8 cellular contexts compared by ENCODE assay signal in the genomic region with DNA sequence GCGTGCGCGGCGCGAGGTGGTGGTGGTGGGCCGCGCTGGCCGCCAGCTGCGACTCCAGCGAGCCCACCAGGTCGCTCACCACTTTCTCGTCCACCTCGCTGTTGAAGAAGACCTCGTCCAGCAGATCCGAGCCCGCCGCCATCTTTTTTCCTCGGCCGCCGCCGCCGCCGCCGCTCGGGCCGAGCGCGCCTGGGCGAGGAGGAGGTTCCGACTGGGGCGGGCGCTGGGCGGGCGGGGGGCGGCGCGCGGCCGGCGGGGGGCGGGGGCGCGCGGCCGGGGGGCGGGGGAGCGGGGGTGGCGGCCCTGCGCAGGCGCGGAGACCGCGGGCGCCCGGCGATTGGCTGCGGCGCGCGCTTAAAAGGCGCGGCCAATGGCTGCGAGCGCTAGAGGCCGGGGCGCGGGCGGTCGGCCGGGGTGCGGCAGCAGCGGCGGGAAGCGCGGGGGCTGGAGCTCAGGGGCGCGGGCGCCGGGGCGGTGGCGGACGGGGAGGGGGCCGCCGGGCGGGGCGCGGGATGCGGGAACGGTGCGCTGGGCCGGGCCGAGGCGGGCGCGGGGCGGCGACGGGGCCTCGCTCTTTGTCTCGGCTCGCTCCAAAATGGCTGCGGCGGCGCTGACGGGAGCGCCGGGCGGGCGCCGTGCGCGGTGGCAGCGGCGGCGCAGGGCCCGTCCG. TPM values are rescaled to one million over a fixed set of nuclear protein-coding genes. Genes with fewer than 3 reads are reported as not detected.
DNase-seq lines count a peak whose midpoint lies in the region; ATAC-seq and TF ChIP-seq lines count a peak whose summit lies in the region.

A gene with protein sequence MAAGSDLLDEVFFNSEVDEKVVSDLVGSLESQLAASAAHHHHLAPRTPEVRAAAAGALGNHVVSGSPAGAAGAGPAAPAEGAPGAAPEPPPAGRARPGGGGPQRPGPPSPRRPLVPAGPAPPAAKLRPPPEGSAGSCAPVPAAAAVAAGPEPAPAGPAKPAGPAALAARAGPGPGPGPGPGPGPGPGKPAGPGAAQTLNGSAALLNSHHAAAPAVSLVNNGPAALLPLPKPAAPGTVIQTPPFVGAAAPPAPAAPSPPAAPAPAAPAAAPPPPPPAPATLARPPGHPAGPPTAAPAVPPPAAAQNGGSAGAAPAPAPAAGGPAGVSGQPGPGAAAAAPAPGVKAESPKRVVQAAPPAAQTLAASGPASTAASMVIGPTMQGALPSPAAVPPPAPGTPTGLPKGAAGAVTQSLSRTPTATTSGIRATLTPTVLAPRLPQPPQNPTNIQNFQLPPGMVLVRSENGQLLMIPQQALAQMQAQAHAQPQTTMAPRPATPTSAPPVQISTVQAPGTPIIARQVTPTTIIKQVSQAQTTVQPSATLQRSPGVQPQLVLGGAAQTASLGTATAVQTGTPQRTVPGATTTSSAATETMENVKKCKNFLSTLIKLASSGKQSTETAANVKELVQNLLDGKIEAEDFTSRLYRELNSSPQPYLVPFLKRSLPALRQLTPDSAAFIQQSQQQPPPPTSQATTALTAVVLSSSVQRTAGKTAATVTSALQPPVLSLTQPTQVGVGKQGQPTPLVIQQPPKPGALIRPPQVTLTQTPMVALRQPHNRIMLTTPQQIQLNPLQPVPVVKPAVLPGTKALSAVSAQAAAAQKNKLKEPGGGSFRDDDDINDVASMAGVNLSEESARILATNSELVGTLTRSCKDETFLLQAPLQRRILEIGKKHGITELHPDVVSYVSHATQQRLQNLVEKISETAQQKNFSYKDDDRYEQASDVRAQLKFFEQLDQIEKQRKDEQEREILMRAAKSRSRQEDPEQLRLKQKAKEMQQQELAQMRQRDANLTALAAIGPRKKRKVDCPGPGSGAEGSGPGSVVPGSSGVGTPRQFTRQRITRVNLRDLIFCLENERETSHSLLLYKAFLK (minus strand): TSS at position 213 of the 670 bp plus-strand sequence. CDS start 71 bp downstream, at position 142.

- H3K9me3 Mint-ChIP-seq in IgD-negative memory B cell (no peaks in the 10 kb centered on the region), nephron (peaks cover 2% of the 10 kb centered on the region)
- H3K9me3 Mint-ChIP-seq in activated T-helper 2 cell treated with anti-CD3 and anti-CD28 coated beads, Interferon-gamma antibody, Interleukin-2, Interleukin-4, amounts not matched to agents 10 μg/mL and 5 μg/mL and 100 μg/mL, durations not matched to agents 14 hours and 24 hours and 36 hours: peaks cover 2% of the 10 kb centered on the region
- H3K9me3 Mint-ChIP-seq in stimulated activated naive CD8-positive, alpha-beta T cell treated with anti-CD3 and anti-CD28 coated beads, Interleukin-15, Interleukin-2, amounts not matched to agents 100 ng/mL and 50 ng/mL, for 24 hours: no peaks in the 10 kb centered on the region

- POLR2A ChIA-PET in RWPE1 (lab: Yijun Ruan, JAX; ENCODE audit: low non-redundant PET): interaction anchor here (0.5 to 1.6 kb wide), 5 partner anchors 52 to 155 kb away, joined by 4 to 12 read pairs (median 6); a partner anchor contains a TSS

- H3K27me3 Mint-ChIP-seq in IgD-negative memory B cell (peaks cover 4% of the 10 kb centered on the region), nephron (ENCODE audit: low read depth) (peaks cover 10% of the 10 kb centered on the region)
- H3K27me3 Mint-ChIP-seq in activated T-helper 2 cell treated with anti-CD3 and anti-CD28 coated beads, Interferon-gamma antibody, Interleukin-2, Interleukin-4, amounts not matched to agents 10 μg/mL and 5 μg/mL and 100 μg/mL, durations not matched to agents 14 hours and 24 hours and 36 hours (ENCODE audit: low read depth): peaks cover 8% of the 10 kb centered on the region
- no peaks in the 10 kb centered on the region for H3K27me3 Mint-ChIP-seq in stimulated activated naive CD8-positive, alpha-beta T cell treated with anti-CD3 and anti-CD28 coated beads, Interleukin-15, Interleukin-2, amounts not matched to agents 100 ng/mL and 50 ng/mL, for 24 hours

- DNase-seq in DMS153 (lab: John Stamatoyannopoulos, UW): peak; percentile 23
- peak; percentile 100 for DNase-seq in RWPE1 (ENCODE audit: low spot score)
- DNase-seq in activated T-helper 2 cell treated with anti-CD3 and anti-CD28 coated beads, Interferon-gamma antibody, Interleukin-2, Interleukin-4, amounts not matched to agents 10 μg/mL and 5 μg/mL and 100 μg/mL, durations not matched to agents 14 hours and 24 hours and 36 hours (ENCODE audit: low spot score): peak; percentile 80
- DNase-seq in fibroblast of pulmonary artery (ENCODE audit: low read depth): peak; percentile 74

- peak; percentile 66 for ATAC-seq in GM21528 (IDR thresholded peaks at IDR 0.05; ENCODE audit: low FRiP score, unreplicated experiment)

- peaks cover 23 to 33% (median 29%) of the 10 kb centered on the region in 3 donors for H3K4me1 Mint-ChIP-seq in IgD-negative memory B cell
- peaks cover 32% of the 10 kb centered on the region for H3K4me1 Mint-ChIP-seq in activated T-helper 2 cell treated with anti-CD3 and anti-CD28 coated beads, Interferon-gamma antibody, Interleukin-2, Interleukin-4, amounts not matched to agents 10 μg/mL and 5 μg/mL and 100 μg/mL, durations not matched to agents 14 hours and 24 hours and 36 hours (ENCODE audit: low read depth)
- peaks cover 36% of the 10 kb centered on the region for H3K4me1 Mint-ChIP-seq in nephron
- H3K4me1 Mint-ChIP-seq in stimulated activated naive CD8-positive, alpha-beta T cell treated with anti-CD3 and anti-CD28 coated beads, Interleukin-15, Interleukin-2, amounts not matched to agents 100 ng/mL and 50 ng/mL, for 24 hours (ENCODE audit: low read depth): peaks cover 52% of the 10 kb centered on the region

- peak within 1 kb of the TSS; percentile 87 to 96 (median 94) for H3K4me3 Mint-ChIP-seq in IgD-negative memory B cell
- H3K4me3 Mint-ChIP-seq in activated T-helper 2 cell treated with anti-CD3 and anti-CD28 coated beads, Interferon-gamma antibody, Interleukin-2, Interleukin-4, amounts not matched to agents 10 μg/mL and 5 μg/mL and 100 μg/mL, durations not matched to agents 14 hours and 24 hours and 36 hours (ENCODE audit: low read depth): peak within 1 kb of the TSS; percentile 79
- H3K4me3 Mint-ChIP-seq in nephron: peak within 1 kb of the TSS; percentile 91 to 96 (median 92)
- H3K4me3 Mint-ChIP-seq in stimulated activated naive CD8-positive, alpha-beta T cell treated with anti-CD3 and anti-CD28 coated beads, Interleukin-15, Interleukin-2, amounts not matched to agents 100 ng/mL and 50 ng/mL, for 24 hours: peak within 1 kb of the TSS; percentile 86

- H3K27ac Mint-ChIP-seq in IgD-negative memory B cell (peak within 1 kb of the TSS; percentile 63 to 97 (median 92)), nephron (peak within 1 kb of the TSS; percentile 99 to 100 (median 99))
- peak within 1 kb of the TSS; percentile 80 for H3K27ac Mint-ChIP-seq in activated T-helper 2 cell treated with anti-CD3 and anti-CD28 coated beads, Interferon-gamma antibody, Interleukin-2, Interleukin-4, amounts not matched to agents 10 μg/mL and 5 μg/mL and 100 μg/mL, durations not matched to agents 14 hours and 24 hours and 36 hours
- H3K27ac Mint-ChIP-seq in stimulated activated naive CD8-positive, alpha-beta T cell treated with anti-CD3 and anti-CD28 coated beads, Interleukin-15, Interleukin-2, amounts not matched to agents 100 ng/mL and 50 ng/mL, for 24 hours: peak within 1 kb of the TSS; percentile 81

- TF ChIP-seq CTCF in RWPE1 (conservative IDR thresholded peaks at IDR 0.05; ENCODE audit: low read depth): no peak
- TF ChIP-seq CTCF in fibroblast of pulmonary artery (IDR thresholded peaks at IDR 0.05; ENCODE audit: low read length, missing control alignments): no peak
- no peak for TF ChIP-seq CTCF in nephron (IDR thresholded peaks at IDR 0.05; ENCODE audit: unreplicated experiment in 3 of 3)

- intact Hi-C loops in activated T-helper 2 cell treated with anti-CD3 and anti-CD28 coated beads, Interferon-gamma antibody, Interleukin-2, Interleukin-4, amounts not matched to agents 10 μg/mL and 5 μg/mL and 100 μg/mL, durations not matched to agents 14 hours and 24 hours and 36 hours (cut with micrococcal nuclease): loop anchor here (1.0 to 5.0 kb wide), 3 partner anchors 55 to 236 kb away; a partner anchor contains a TSS

- H3K4me3 ChIP-seq in fibroblast of pulmonary artery (replicated peaks; ENCODE audit: low read depth, low read length): peak within 1 kb of the TSS; percentile 64

- CTCF ChIA-PET in RWPE1 (lab: Yijun Ruan, JAX): interaction anchor here (0.6 to 1.8 kb wide), 6 partner anchors 27 to 77 kb away, joined by 3 to 9 read pairs (median 4); a partner anchor contains a TSS

- peak within 1 kb of the TSS; percentile 83 for H3K27ac ChIP-seq in RWPE1

- peaks cover 4% of the 10 kb centered on the region for H3K36me3 Mint-ChIP-seq in IgD-negative memory B cell
- H3K36me3 Mint-ChIP-seq in activated T-helper 2 cell treated with anti-CD3 and anti-CD28 coated beads, Interferon-gamma antibody, Interleukin-2, Interleukin-4, amounts not matched to agents 10 μg/mL and 5 μg/mL and 100 μg/mL, durations not matched to agents 14 hours and 24 hours and 36 hours (ENCODE audit: low read depth): peaks cover 17% of the 10 kb centered on the region
- H3K36me3 Mint-ChIP-seq in nephron (ENCODE audit: low read depth): peaks cover 5% of the 10 kb centered on the region
- H3K36me3 Mint-ChIP-seq in stimulated activated naive CD8-positive, alpha-beta T cell treated with anti-CD3 and anti-CD28 coated beads, Interleukin-15, Interleukin-2, amounts not matched to agents 100 ng/mL and 50 ng/mL, for 24 hours (ENCODE audit: low read depth): peaks cover 15% of the 10 kb centered on the region

RNA-seq across cellular contexts. Expression of the gene that starts here (rescaled TPM):
- polyA plus RNA-seq in IgD-negative memory B cell: 3.4 TPM
- 23.6 and 26.9 TPM in 2 replicates for total RNA-seq in activated T-helper 2 cell treated with anti-CD3 and anti-CD28 coated beads, Interferon-gamma antibody, Interleukin-2, Interleukin-4, amounts not matched to agents 10 μg/mL and 5 μg/mL and 100 μg/mL, durations not matched to agents 14 hours and 24 hours and 36 hours

Comparison
In these comparisons a context has a peak if more than half of its experiments do, and no peak if none do; other contexts are left out.
1. Peak in every context shown above with its lines: DNase-seq, ATAC-seq, H3K4me3 ChIP-seq and H3K27ac ChIP-seq.
2. DNase-seq: peak in every context shown above with its lines; median percentile 100 in RWPE1; 80 in activated T-helper 2 cell treated with anti-CD3 and anti-CD28 coated beads, Interferon-gamma antibody, Interleukin-2, Interleukin-4, amounts not matched to agents 10 μg/mL and 5 μg/mL and 100 μg/mL, durations not matched to agents 14 hours and 24 hours and 36 hours; 74 in fibroblast of pulmonary artery; 23 in DMS153.